ENCODE assay signal across 11 cellular contexts in the genomic region with DNA sequence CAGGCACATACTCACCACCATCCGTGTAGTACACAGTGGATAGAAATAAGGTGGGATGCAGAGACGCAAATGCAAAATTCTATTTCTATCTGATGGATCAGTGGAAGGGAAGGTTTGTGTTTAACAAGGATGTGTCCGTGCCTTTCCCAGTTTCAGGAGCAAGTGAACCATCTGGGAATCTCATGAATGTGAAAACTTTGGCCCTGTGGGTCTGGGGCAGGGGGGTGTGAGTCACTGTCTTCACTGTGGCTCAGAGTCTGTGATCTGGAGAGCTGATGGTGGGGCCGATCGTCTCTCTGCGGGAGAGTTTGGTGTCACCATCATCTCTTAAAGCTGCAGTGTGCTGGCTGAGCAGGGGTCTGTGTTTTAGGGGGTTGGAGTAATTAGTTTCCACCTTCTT.
"Had no signal": no experiment of that assay in that cellular context is flagged by ENCODE, and none has a peak within 500 bp of the region (broad histone marks: within the 10 kb centered on the region; RNA-seq: fewer than 3 reads in every experiment).

No MANE protein-coding gene starts in this region.

- ATAC-seq: esophagus mucosa; left lung; right cardiac atrium; stimulated activated effector memory CD8-positive, alpha-beta T cell treated with anti-CD3 and anti-CD28 coated beads, Interleukin-12 subunit alpha, Interleukin-12 subunit beta, amount 100 ng/mL, for 72 hours had no signal

- H3K4me3 Mint-ChIP-seq: activated naive CD4-positive, alpha-beta T cell treated with anti-CD3 and anti-CD28 coated beads, Interleukin-2, amount 50 U/mL, for 24 hours; activated T-cell treated with anti-CD3 and anti-CD28 coated beads, Interleukin-2, amount 50 U/mL, for 24 hours; stimulated activated effector memory CD8-positive, alpha-beta T cell treated with anti-CD3 and anti-CD28 coated beads, Interleukin-12 subunit alpha, Interleukin-12 subunit beta, amount 100 ng/mL, for 72 hours; T-helper 2 cell treated with Interferon-gamma antibody and Interleukin-4, amounts not matched to agents 5 μg/mL and 100 μg/mL, for 36 hours had no signal

- H3K27ac Mint-ChIP-seq: activated naive CD4-positive, alpha-beta T cell treated with anti-CD3 and anti-CD28 coated beads, Interleukin-2, amount 50 U/mL, for 24 hours; activated T-cell treated with anti-CD3 and anti-CD28 coated beads, Interleukin-2, amount 50 U/mL, for 24 hours; stimulated activated effector memory CD8-positive, alpha-beta T cell treated with anti-CD3 and anti-CD28 coated beads, Interleukin-12 subunit alpha, Interleukin-12 subunit beta, amount 100 ng/mL, for 72 hours; T-helper 2 cell treated with Interferon-gamma antibody and Interleukin-4, amounts not matched to agents 5 μg/mL and 100 μg/mL, for 36 hours had no signal

- H3K9me3 Mint-ChIP-seq: activated T-cell treated with anti-CD3 and anti-CD28 coated beads, Interleukin-2, amount 50 U/mL, for 24 hours had no signal

- H3K27me3 Mint-ChIP-seq: activated naive CD4-positive, alpha-beta T cell treated with anti-CD3 and anti-CD28 coated beads, Interleukin-2, amount 50 U/mL, for 24 hours; activated T-cell treated with anti-CD3 and anti-CD28 coated beads, Interleukin-2, amount 50 U/mL, for 24 hours had no signal

- H3K27ac ChIP-seq: left lung, thyroid gland, uterus had no signal

- H3K36me3 Mint-ChIP-seq: activated naive CD4-positive, alpha-beta T cell treated with anti-CD3 and anti-CD28 coated beads, Interleukin-2, amount 50 U/mL, for 24 hours; stimulated activated effector memory CD8-positive, alpha-beta T cell treated with anti-CD3 and anti-CD28 coated beads, Interleukin-12 subunit alpha, Interleukin-12 subunit beta, amount 100 ng/mL, for 72 hours had no signal

- H3K4me1 Mint-ChIP-seq: activated naive CD4-positive, alpha-beta T cell treated with anti-CD3 and anti-CD28 coated beads, Interleukin-2, amount 50 U/mL, for 24 hours; stimulated activated effector memory CD8-positive, alpha-beta T cell treated with anti-CD3 and anti-CD28 coated beads, Interleukin-12 subunit alpha, Interleukin-12 subunit beta, amount 100 ng/mL, for 72 hours had no signal

- DNase-seq: activated CD4-positive, alpha-beta T cell treated with anti-CD3 and anti-CD28 coated beads, Interleukin-2, amount 50 U/mL, for 1 hour; activated effector memory CD4-positive, alpha-beta T cell treated with Interleukin-2 at 50 U/mL for 16 hours; activated T-cell treated with anti-CD3 and anti-CD28 coated beads, Interleukin-2, amount 50 U/mL, for 24 hours; left lung; right cardiac atrium; thyroid gland; uterus had no signal
